Comparison of ENCODE assay signal across 23 cellular contexts in the genomic region with DNA sequence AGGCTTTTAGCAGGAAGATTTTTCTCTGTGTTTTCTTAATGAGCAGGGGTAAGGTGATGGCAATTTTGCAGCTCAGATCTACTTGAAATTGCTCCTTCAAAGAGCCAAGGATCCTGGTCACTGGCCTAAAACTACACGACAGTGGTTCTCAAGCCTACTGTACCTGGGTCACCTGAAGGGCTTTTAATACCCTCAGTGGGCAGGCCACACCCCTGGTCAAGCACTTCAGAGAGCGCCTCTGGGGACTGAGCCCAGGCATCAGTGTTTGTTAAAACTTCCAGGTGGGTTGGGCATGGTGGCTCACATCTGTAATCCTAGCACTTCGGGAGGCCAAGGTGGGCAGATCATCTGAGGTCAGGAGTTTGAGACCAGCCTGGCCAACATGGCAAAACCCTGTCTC.
DNase-seq lines count a peak whose midpoint lies in the region; ATAC-seq and TF ChIP-seq lines count a peak whose summit lies in the region.
"Had no signal": no experiment of that assay in that cellular context is flagged by ENCODE, and none has a peak within 500 bp of the region (broad histone marks: within the 10 kb centered on the region; RNA-seq: fewer than 3 reads in every experiment).

No MANE protein-coding gene starts in this region.

- no peaks in the 10 kb centered on the region for H3K27me3 ChIP-seq in neural cell (ENCODE audit: insufficient read depth, low read depth, low read length)
- no peaks in the 10 kb centered on the region for H3K27me3 ChIP-seq in spleen (replicated peaks in 1 of 7)
- no peaks in the 10 kb centered on the region for H3K27me3 ChIP-seq in upper lobe of right lung
- H3K27me3 ChIP-seq: BE2C, BLaER1 had no signal

- H3K9me3 ChIP-seq in neural cell (ENCODE audit: low read length), result no peaks in the 10 kb centered on the region
- no peaks in the 10 kb centered on the region for H3K9me3 ChIP-seq in spleen
- no peaks in the 10 kb centered on the region for H3K9me3 ChIP-seq in upper lobe of right lung

- no peak for TF ChIP-seq CTCF in neural cell (IDR thresholded peaks at IDR 0.05; ENCODE audit: poor library complexity, severe bottlenecking)
- TF ChIP-seq CTCF in spleen (IDR thresholded peaks at IDR 0.05 in 8 of 11, conservative IDR thresholded peaks at IDR 0.05 in 3 of 11), result no peak
- no peak for TF ChIP-seq CTCF in upper lobe of right lung (IDR thresholded peaks at IDR 0.05)

- peak overlapping the region; percentile 78 for H3K27ac ChIP-seq in neural cell (ENCODE audit: low read length)
- no peak overlapping the region for H3K27ac ChIP-seq in spleen
- H3K27ac ChIP-seq in upper lobe of right lung, result no peak overlapping the region
- H3K27ac ChIP-seq: BLaER1 had no signal

- H3K79me2 ChIP-seq in neural cell (replicated peaks; ENCODE audit: insufficient read depth, low read length), result no peaks in the 10 kb centered on the region

- ATAC-seq in upper lobe of right lung, result peak; percentile 35
- no peak for ATAC-seq in HG03139 (IDR thresholded peaks at IDR 0.05; ENCODE audit: unreplicated experiment)
- ATAC-seq in GM21825 (IDR thresholded peaks at IDR 0.05; ENCODE audit: unreplicated experiment), result no peak
- ATAC-seq: GM12878 had no signal

- WGBS in spleen, 5 donors, result 75 to 100% (median 93%) methylated on average over 2 to 3 of the region's 3 CpGs

- H3K4me3 ChIP-seq in neural cell (ENCODE audit: low read length) (no peak overlapping the region), spleen (no peak overlapping the region), upper lobe of right lung (no peak overlapping the region)
- H3K4me3 ChIP-seq: BLaER1, GM12878 had no signal

- H3K9me2 ChIP-seq in neural cell (ENCODE audit: insufficient read depth, low read length), result no peaks in the 10 kb centered on the region

- no peak for TF ChIP-seq EP300 in neural cell (conservative IDR thresholded peaks at IDR 0.05; ENCODE audit: poor library complexity, severe bottlenecking)

- intact Hi-C loops in spleen (cut with DNase I; ENCODE audit: low total_unique reads), result no loop called here
- intact Hi-C loops in upper lobe of right lung (cut with DNase I), result no loop called here

- no peaks in the 10 kb centered on the region for H4K20me1 ChIP-seq in neural cell (ENCODE audit: insufficient read depth)
- H4K20me1 ChIP-seq: BLaER1 had no signal

- peak; percentile 72 for DNase-seq in DMS79 treated with DMSO at 0.1 percent for 48 hours (lab: John Stamatoyannopoulos, UW)
- DNase-seq in spleen, result peak; percentile 23
- DNase-seq in upper lobe of right lung, result no peak
- DNase-seq in NCI-H510A (lab: John Stamatoyannopoulos, UW), result no peak
- no peak for DNase-seq in activated CD4-positive, alpha-beta T cell treated with anti-CD3 and anti-CD28 coated beads for 1 hour
- DNase-seq: 8988T; ACHN; BE2C; C1 segment of cervical spinal cord; CD4-positive, alpha-beta memory T cell; CD4-positive, CD25-positive, alpha-beta regulatory T cell; CD8-positive, alpha-beta memory T cell; COR-L47; DMS 273 treated with DMSO at 0.1 percent for 48 hours; DMS153; DND-41; EL; GDM1 had no signal

- TF ChIP-seq POLR2A in spleen (IDR thresholded peaks at IDR 0.05), result no peak

- no peak overlapping the region for H2AFZ ChIP-seq in neural cell (ENCODE audit: low read depth, low read length)

- H3F3A ChIP-seq in neural cell (ENCODE audit: insufficient read depth, low read length, poor library complexity, severe bottlenecking), result no peaks in the 10 kb centered on the region

- H3K36me3 ChIP-seq in neural cell (ENCODE audit: insufficient read depth, low read length) (no peaks in the 10 kb centered on the region), spleen (no peaks in the 10 kb centered on the region), upper lobe of right lung (no peaks in the 10 kb centered on the region)
- H3K36me3 ChIP-seq: BE2C, BLaER1 had no signal

- no peaks in the 10 kb centered on the region for H3K4me1 ChIP-seq in spleen
- H3K4me1 ChIP-seq in upper lobe of right lung, result no peaks in the 10 kb centered on the region

- H3K4me2 ChIP-seq in neural cell (ENCODE audit: low read length), result no peak overlapping the region
- H3K4me2 ChIP-seq: BLaER1 had no signal

- TF ChIP-seq RAD21 in neural cell (conservative IDR thresholded peaks at IDR 0.05), result no peak

- H3K9ac ChIP-seq in neural cell (ENCODE audit: low read length), result peak overlapping the region; percentile 19
- H3K9ac ChIP-seq: BLaER1 had no signal

TF ChIP-seq in neural cell, 6 proteins besides CTCF, POLR2A, EP300 and RAD21:
- no peak for TF ChIP-seq TAF1 (IDR thresholded peaks at IDR 0.05; ENCODE audit: low read depth)
- TF ChIP-seq MXI1 (conservative IDR thresholded peaks at IDR 0.05; ENCODE audit: poor library complexity, severe bottlenecking), result no peak
- TF ChIP-seq EZH2 (IDR thresholded peaks at IDR 0.05; ENCODE audit: borderline replicate concordance, insufficient read depth, low read length, poor library complexity, severe bottlenecking), result no peak

Comparison
In these comparisons a context has a peak if more than half of its experiments do, and no peak if none do; other contexts are left out.
1. DNase-seq: peak in DMS79 treated with DMSO at 0.1 percent for 48 hours (single experiment) and spleen (single experiment); none in upper lobe of right lung (single experiment), NCI-H510A (single experiment) and activated CD4-positive, alpha-beta T cell treated with anti-CD3 and anti-CD28 coated beads for 1 hour (single experiment).